13 cellular contexts compared by ENCODE assay signal in the genomic region with DNA sequence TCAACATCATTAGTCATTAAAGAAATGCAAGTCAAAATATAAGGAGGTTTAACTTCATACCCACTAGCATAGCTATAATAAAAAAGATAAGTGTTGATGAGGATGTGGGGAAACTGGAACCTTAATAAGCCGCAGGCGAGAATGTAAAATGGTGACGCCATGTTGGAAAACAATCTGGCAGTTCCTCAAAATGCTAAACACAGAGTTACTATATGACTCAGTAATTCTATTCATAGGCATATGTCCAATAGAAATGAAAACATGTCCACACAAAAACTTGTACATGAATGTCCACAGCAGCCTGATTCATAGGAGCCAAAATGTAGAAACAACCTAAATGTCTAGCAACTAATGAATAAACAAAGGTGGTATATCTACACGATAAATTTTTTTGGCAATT. TPM values are rescaled to one million over a fixed set of nuclear protein-coding genes. Genes with fewer than 3 reads are reported as not detected.
"Had no signal": no experiment of that assay in that cellular context is flagged by ENCODE, and none has a peak within 500 bp of the region (broad histone marks: within the 10 kb centered on the region; RNA-seq: fewer than 3 reads in every experiment).

No MANE protein-coding gene starts in this region.

- H3K9me3 ChIP-seq: ascending aorta, heart right ventricle, testis had no signal

- ATAC-seq: heart right ventricle; left lobe of liver; stimulated activated naive CD8-positive, alpha-beta T cell treated with anti-CD3 and anti-CD28 coated beads, Interleukin-15, amount 100 ng/mL, for 72 hours had no signal

- H3K27ac ChIP-seq: cardiac muscle cell, heart right ventricle, testis, WERI-Rb-1 had no signal

- H3K27me3 ChIP-seq: ascending aorta, cardiac muscle cell, heart right ventricle, testis had no signal

- H3K4me1 ChIP-seq: ascending aorta, testis had no signal

- H3K4me3 ChIP-seq: ascending aorta, cardiac muscle cell, heart right ventricle, testis had no signal

- DNase-seq: activated CD4-positive, alpha-beta T cell treated with anti-CD3 and anti-CD28 coated beads for 4 hours; activated naive CD4-positive, alpha-beta T cell; foreskin melanocyte; heart right ventricle; mesendoderm; stimulated activated CD4-positive, alpha-beta T cell treated with anti-CD3 and anti-CD28 coated beads, Interleukin-4, amount 100 ng/mL, for 1 hour; stimulated activated CD8-positive, alpha-beta memory T cell treated with anti-CD3 and anti-CD28 coated beads, Interleukin-4, amount 100 ng/mL, for 48 hours; stimulated activated naive CD8-positive, alpha-beta T cell treated with anti-CD3 and anti-CD28 coated beads, Interleukin-15, amount 100 ng/mL, for 72 hours; testis; WERI-Rb-1 had no signal

RNA-seq across cellular contexts. Expression of gene KIF14, which starts 26.0 kb away (rescaled TPM):
- total RNA-seq: ascending aorta had no signal
